Comparison of ENCODE assay signal across 7 cellular contexts in the genomic region with DNA sequence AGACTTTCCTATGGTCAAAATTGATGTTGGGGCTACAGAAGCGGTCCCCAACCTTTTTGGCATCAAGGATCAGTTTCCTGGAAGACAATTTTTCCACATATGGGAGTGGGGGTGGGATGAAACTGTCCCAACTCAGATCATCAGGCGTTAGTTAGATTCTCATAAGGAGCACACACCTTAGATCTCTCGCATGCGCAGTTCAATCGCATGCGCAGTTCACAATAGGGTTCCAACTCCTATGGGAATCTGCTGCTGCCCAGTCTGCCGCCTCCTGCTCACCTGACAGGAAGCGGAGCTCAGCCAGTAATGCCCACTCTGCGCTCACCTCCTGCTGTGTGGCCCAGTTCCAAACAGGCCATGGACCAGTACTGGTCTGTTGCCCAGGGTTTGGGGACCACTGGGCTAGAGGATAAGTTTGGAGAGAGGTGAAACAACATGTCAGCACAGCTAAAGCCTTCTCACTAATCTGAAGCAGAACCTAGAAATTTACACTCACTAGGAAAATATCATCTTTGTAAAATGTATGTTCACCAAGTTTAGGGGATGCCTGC.
"Had no signal": no experiment of that assay in that cellular context is flagged by ENCODE, and none has a peak within 500 bp of the region (broad histone marks: within the 10 kb centered on the region; RNA-seq: fewer than 3 reads in every experiment).

No MANE protein-coding gene starts in this region.

- H3K27ac ChIP-seq: HL-60 had no signal

- ATAC-seq: HCT116, HepG2 had no signal

- DNase-seq: GOT3, H7, HFFc6 had no signal

- H3K4me3 ChIP-seq: HAP-1 had no signal

- FAIRE-seq: HepG2 had no signal

- H3K36me3 ChIP-seq: HAP-1 had no signal

- H3K9me3 ChIP-seq: HAP-1 had no signal
